ENCODE assay signal across 2 cellular contexts in the genomic region with DNA sequence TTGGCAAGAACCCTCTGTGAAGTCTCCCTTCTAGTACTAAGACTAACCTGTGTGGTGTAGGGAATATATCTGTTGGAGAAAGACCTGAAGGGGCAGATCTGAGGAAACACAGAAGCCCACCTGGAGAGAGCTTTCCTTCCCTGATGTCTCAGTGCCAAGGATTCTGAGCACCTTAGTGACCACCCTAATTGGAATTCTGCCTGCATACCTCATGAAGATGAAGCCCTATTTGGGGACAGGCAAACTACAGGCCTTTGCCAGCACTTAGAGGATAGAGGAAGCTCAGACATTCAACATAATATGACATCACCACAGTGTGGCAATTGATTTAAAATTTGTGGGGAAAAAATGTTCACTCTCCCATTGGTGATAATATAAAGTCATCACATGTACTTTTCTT.
TF ChIP-seq lines count a peak whose summit lies in the region.

No MANE protein-coding gene starts in this region.

TF ChIP-seq in GM23338, 12 proteins besides CTCF, POLR2A, EP300 and RAD21:
- TF ChIP-seq, protein P1, sequence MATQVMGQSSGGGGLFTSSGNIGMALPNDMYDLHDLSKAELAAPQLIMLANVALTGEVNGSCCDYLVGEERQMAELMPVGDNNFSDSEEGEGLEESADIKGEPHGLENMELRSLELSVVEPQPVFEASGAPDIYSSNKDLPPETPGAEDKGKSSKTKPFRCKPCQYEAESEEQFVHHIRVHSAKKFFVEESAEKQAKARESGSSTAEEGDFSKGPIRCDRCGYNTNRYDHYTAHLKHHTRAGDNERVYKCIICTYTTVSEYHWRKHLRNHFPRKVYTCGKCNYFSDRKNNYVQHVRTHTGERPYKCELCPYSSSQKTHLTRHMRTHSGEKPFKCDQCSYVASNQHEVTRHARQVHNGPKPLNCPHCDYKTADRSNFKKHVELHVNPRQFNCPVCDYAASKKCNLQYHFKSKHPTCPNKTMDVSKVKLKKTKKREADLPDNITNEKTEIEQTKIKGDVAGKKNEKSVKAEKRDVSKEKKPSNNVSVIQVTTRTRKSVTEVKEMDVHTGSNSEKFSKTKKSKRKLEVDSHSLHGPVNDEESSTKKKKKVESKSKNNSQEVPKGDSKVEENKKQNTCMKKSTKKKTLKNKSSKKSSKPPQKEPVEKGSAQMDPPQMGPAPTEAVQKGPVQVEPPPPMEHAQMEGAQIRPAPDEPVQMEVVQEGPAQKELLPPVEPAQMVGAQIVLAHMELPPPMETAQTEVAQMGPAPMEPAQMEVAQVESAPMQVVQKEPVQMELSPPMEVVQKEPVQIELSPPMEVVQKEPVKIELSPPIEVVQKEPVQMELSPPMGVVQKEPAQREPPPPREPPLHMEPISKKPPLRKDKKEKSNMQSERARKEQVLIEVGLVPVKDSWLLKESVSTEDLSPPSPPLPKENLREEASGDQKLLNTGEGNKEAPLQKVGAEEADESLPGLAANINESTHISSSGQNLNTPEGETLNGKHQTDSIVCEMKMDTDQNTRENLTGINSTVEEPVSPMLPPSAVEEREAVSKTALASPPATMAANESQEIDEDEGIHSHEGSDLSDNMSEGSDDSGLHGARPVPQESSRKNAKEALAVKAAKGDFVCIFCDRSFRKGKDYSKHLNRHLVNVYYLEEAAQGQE (IDR thresholded peaks at IDR 0.05; ENCODE audit: unreplicated experiment), result no peak
- TF ChIP-seq JUNB (IDR thresholded peaks at IDR 0.05; ENCODE audit: unreplicated experiment) (no peak), POLR2AphosphoS5 (IDR thresholded peaks at IDR 0.05; ENCODE audit: low read depth) (no peak)

TF ChIP-seq in H1, 55 proteins besides CTCF, POLR2A, EP300 and RAD21:
- TF ChIP-seq NRF1 (IDR thresholded peaks at IDR 0.05; ENCODE audit: low read depth, low read length) (no peak), RNF2 (IDR thresholded peaks at IDR 0.05; ENCODE audit: borderline replicate concordance, low read depth, low read length, missing control alignments, poor library complexity, severe bottlenecking) (no peak), BRCA1 (IDR thresholded peaks at IDR 0.05; ENCODE audit: low read depth, low read length) (no peak), SAP30 (IDR thresholded peaks at IDR 0.05; ENCODE audit: insufficient read depth, insufficient replicate concordance, low read length) (no peak), CHD2 (IDR thresholded peaks at IDR 0.05; ENCODE audit: low read length) (no peak)
